Comparison of ENCODE assay signal across 27 cellular contexts in the genomic region with DNA sequence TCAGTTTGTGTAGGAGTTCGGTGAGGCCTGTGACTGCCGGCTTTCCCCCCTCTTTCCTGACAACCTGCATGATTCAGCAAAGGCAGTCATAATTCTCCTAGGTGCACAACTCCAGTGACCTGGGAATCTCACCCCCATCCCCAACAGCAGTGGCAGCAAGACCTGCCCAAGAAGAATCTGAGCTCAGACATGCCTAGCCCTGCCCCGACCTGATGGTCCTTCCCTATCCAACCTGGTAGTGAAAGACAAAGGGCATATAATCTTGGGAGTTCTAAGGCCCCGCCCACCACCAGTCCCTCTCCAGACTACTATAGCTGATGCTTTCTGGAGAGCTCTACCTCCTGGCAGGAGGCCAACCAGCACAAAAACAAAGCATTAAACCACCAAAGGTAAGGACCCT. TPM values are rescaled to one million over a fixed set of nuclear protein-coding genes. Genes with fewer than 3 reads are reported as not detected.
"Had no signal": no experiment of that assay in that cellular context is flagged by ENCODE, and none has a peak within 500 bp of the region (broad histone marks: within the 10 kb centered on the region; RNA-seq: fewer than 3 reads in every experiment).

No MANE protein-coding gene starts in this region.

- H3K27ac Mint-ChIP-seq: activated CD4-positive, alpha-beta memory T cell treated with anti-CD3 and anti-CD28 coated beads for 36 hours; activated CD8-positive, alpha-beta memory T cell treated with anti-CD3 and anti-CD28 coated beads, Interleukin-2, amount 10 ng/mL, durations not matched to agents 7 days and 5 days; activated T-helper 1 cell treated with anti-CD3 and anti-CD28 coated beads, Interleukin-12 subunit alpha, Interleukin-12 subunit beta, Interleukin-2, Interleukin-4 antibody, amounts not matched to agents 30 ng/mL and 10 ng/mL and 1 ng/mL, durations not matched to agents 14 hours and 24 hours and 36 hours; dendritic cell treated with granulocyte-macrophage colony-stimulating factor and Interleukin-4, amounts not matched to agents 40 ng/mL and 50 ng/mL, for 4 days; immature natural killer cell; memory B cell; natural killer cell treated with Interleukin-12 subunit alpha and Interleukin-12 subunit beta and Interleukin-15 and Interleukin-18, amount 100 ng/mL, for 72 hours; stimulated activated naive CD8-positive, alpha-beta T cell treated with anti-CD3 and anti-CD28 coated beads, Interleukin-15, Interleukin-2, amounts not matched to agents 100 ng/mL and 50 ng/mL, for 24 hours had no signal

- H3K27me3 Mint-ChIP-seq: activated CD4-positive, alpha-beta memory T cell treated with anti-CD3 and anti-CD28 coated beads for 36 hours; activated CD8-positive, alpha-beta memory T cell treated with anti-CD3 and anti-CD28 coated beads, Interleukin-2, amount 10 ng/mL, durations not matched to agents 7 days and 5 days; activated naive CD8-positive, alpha-beta T cell treated with anti-CD3 and anti-CD28 coated beads, Interleukin-2, amount 10 ng/mL, durations not matched to agents 7 days and 5 days; dendritic cell treated with granulocyte-macrophage colony-stimulating factor and Interleukin-4, amounts not matched to agents 40 ng/mL and 50 ng/mL, for 4 days; memory B cell; natural killer cell treated with Interleukin-12 subunit alpha and Interleukin-12 subunit beta and Interleukin-15 and Interleukin-18, amount 100 ng/mL, for 72 hours; stimulated activated naive CD8-positive, alpha-beta T cell treated with anti-CD3 and anti-CD28 coated beads, Interleukin-15, Interleukin-2, amounts not matched to agents 100 ng/mL and 50 ng/mL, for 24 hours had no signal

- H3K9me3 ChIP-seq: tibial artery had no signal

- H3K36me3 ChIP-seq: tibial artery had no signal

- H2AFZ ChIP-seq: parathyroid adenoma had no signal

- H3K79me2 ChIP-seq: parathyroid adenoma had no signal

- H3K4me3 ChIP-seq: tibial artery had no signal

- H3K27ac ChIP-seq: parathyroid adenoma, tibial artery had no signal

- H3K4me3 Mint-ChIP-seq: activated CD4-positive, alpha-beta memory T cell treated with anti-CD3 and anti-CD28 coated beads for 36 hours; activated CD8-positive, alpha-beta memory T cell treated with anti-CD3 and anti-CD28 coated beads, Interleukin-2, amount 10 ng/mL, durations not matched to agents 7 days and 5 days; activated naive CD8-positive, alpha-beta T cell treated with anti-CD3 and anti-CD28 coated beads, Interleukin-2, amount 10 ng/mL, durations not matched to agents 7 days and 5 days; activated T-helper 1 cell treated with anti-CD3 and anti-CD28 coated beads, Interleukin-12 subunit alpha, Interleukin-12 subunit beta, Interleukin-2, Interleukin-4 antibody, amounts not matched to agents 30 ng/mL and 10 ng/mL and 1 ng/mL, durations not matched to agents 14 hours and 24 hours and 36 hours; dendritic cell treated with granulocyte-macrophage colony-stimulating factor and Interleukin-4, amounts not matched to agents 40 ng/mL and 50 ng/mL, for 4 days; immature natural killer cell; memory B cell; natural killer cell treated with Interleukin-12 subunit alpha and Interleukin-12 subunit beta and Interleukin-15 and Interleukin-18, amount 100 ng/mL, for 72 hours; stimulated activated naive CD8-positive, alpha-beta T cell treated with anti-CD3 and anti-CD28 coated beads, Interleukin-15, Interleukin-2, amounts not matched to agents 100 ng/mL and 50 ng/mL, for 24 hours had no signal

- ATAC-seq: activated CD8-positive, alpha-beta memory T cell treated with anti-CD3 and anti-CD28 coated beads, Interleukin-2, amount 10 ng/mL, durations not matched to agents 7 days and 5 days; left ventricle myocardium superior; natural killer cell treated with Interleukin-12 subunit alpha and Interleukin-12 subunit beta and Interleukin-15 and Interleukin-18, amount 100 ng/mL, for 72 hours; right cardiac atrium had no signal

- H3K27me3 ChIP-seq: tibial artery had no signal

- DNase-seq: activated CD4-positive, alpha-beta memory T cell treated with anti-CD3 and anti-CD28 coated beads for 36 hours; activated CD4-positive, alpha-beta T cell treated with anti-CD3 and anti-CD28 coated beads for 4 hours; activated CD4-positive, CD25-positive, alpha-beta regulatory T cell; activated CD8-positive, alpha-beta memory T cell treated with anti-CD3 and anti-CD28 coated beads, Interleukin-2, amount 10 ng/mL, durations not matched to agents 7 days and 5 days; activated naive CD8-positive, alpha-beta T cell treated with anti-CD3 and anti-CD28 coated beads, Interleukin-2, amount 10 ng/mL, durations not matched to agents 7 days and 5 days; activated T-cell treated with anti-CD3 and anti-CD28 coated beads for 4 hours; amniotic stem cell; effector CD4-positive, alpha-beta T cell; erythroblast; foreskin fibroblast; immature natural killer cell; left ventricle myocardium superior; stimulated activated CD4-positive, alpha-beta T cell treated with anti-CD3 and anti-CD28 coated beads, Interleukin-12 subunit alpha, Interleukin-12 subunit beta, amount 100 ng/mL, for 4 hours; stimulated activated CD4-positive, alpha-beta T cell treated with anti-CD3 and anti-CD28 coated beads, Interleukin-4, amount 100 ng/mL, for 4 hours; substantia nigra; T1000; tibial artery had no signal

- H3K4me1 ChIP-seq: parathyroid adenoma, tibial artery had no signal

- H3K9ac ChIP-seq: parathyroid adenoma had no signal

- H3K4me1 Mint-ChIP-seq: activated CD8-positive, alpha-beta memory T cell treated with anti-CD3 and anti-CD28 coated beads, Interleukin-2, amount 10 ng/mL, durations not matched to agents 7 days and 5 days; activated naive CD8-positive, alpha-beta T cell treated with anti-CD3 and anti-CD28 coated beads, Interleukin-2, amount 10 ng/mL, durations not matched to agents 7 days and 5 days; immature natural killer cell; memory B cell had no signal

RNA-seq across cellular contexts. Expression of a gene that starts 44.2 kb away (rescaled TPM):
- total RNA-seq: fibroblast of lung, left ventricle myocardium superior, pulmonary artery endothelial cell, right cardiac atrium, ureter had no signal
- polyA plus RNA-seq: right cardiac atrium had no signal
